1 cellular context compared by ENCODE assay signal in genomic region chr1:21673853-21674252, GRCh38. TPM values are rescaled to one million over a fixed set of nuclear protein-coding genes. Genes with fewer than 3 reads are reported as not detected.
"Had no signal": no experiment of that assay in that cellular context is flagged by ENCODE, and none has a peak within 500 bp of the region (broad histone marks: within the 10 kb centered on the region; RNA-seq: fewer than 3 reads in every experiment).

No MANE protein-coding gene starts in this region.

RNA-seq across cellular contexts. Expression of gene RAP1GAP, which starts 4.7 kb away (rescaled TPM):
- polyA plus RNA-seq: immature natural killer cell had no signal
